ENCODE assay signal across 1 cellular context in the genomic region with DNA sequence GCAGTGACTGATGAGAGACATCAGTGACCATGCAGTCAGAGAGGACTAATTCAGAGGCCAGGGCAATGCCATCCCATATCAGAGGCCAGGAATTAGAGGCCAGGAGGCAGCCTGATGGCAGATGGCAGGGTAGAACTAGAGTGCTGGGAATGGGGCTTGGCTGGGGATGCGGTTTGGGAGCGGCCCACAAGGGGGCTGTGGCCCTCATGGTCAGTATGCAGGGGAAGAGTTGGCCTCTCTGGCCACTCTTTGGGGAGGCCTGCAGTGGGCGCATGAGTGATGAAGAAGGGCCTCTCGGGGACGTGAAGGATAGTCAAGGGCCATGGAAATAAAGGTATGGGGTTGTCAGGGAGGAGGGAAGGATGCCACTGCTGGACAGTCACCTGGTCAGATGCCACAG.
TF ChIP-seq lines count a peak whose summit lies in the region.

No MANE protein-coding gene starts in this region.

TF ChIP-seq in K562, 482 proteins besides CTCF, POLR2A, EP300 and RAD21 (continued from another document):
- TF ChIP-seq IFI16 (CRISPR knock-in tag; IDR thresholded peaks at IDR 0.05): no peak
- no peak for TF ChIP-seq PHF20 (IDR thresholded peaks at IDR 0.05; ENCODE audit: partially characterized antibody)
- TF ChIP-seq, protein P1, sequence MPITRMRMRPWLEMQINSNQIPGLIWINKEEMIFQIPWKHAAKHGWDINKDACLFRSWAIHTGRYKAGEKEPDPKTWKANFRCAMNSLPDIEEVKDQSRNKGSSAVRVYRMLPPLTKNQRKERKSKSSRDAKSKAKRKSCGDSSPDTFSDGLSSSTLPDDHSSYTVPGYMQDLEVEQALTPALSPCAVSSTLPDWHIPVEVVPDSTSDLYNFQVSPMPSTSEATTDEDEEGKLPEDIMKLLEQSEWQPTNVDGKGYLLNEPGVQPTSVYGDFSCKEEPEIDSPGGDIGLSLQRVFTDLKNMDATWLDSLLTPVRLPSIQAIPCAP (CRISPR knock-in tag; IDR thresholded peaks at IDR 0.05; ENCODE audit: borderline replicate concordance): no peak
- TF ChIP-seq SRSF9 (IDR thresholded peaks at IDR 0.05; ENCODE audit: borderline replicate concordance, low read depth, low read length): no peak
- no peak for TF ChIP-seq KHSRP (IDR thresholded peaks at IDR 0.05)
- TF ChIP-seq ZNF239 (CRISPR knock-in tag; IDR thresholded peaks at IDR 0.05): no peak
- TF ChIP-seq CEBPB (tag; IDR thresholded peaks at IDR 0.05): no peak
- TF ChIP-seq, protein P2, sequence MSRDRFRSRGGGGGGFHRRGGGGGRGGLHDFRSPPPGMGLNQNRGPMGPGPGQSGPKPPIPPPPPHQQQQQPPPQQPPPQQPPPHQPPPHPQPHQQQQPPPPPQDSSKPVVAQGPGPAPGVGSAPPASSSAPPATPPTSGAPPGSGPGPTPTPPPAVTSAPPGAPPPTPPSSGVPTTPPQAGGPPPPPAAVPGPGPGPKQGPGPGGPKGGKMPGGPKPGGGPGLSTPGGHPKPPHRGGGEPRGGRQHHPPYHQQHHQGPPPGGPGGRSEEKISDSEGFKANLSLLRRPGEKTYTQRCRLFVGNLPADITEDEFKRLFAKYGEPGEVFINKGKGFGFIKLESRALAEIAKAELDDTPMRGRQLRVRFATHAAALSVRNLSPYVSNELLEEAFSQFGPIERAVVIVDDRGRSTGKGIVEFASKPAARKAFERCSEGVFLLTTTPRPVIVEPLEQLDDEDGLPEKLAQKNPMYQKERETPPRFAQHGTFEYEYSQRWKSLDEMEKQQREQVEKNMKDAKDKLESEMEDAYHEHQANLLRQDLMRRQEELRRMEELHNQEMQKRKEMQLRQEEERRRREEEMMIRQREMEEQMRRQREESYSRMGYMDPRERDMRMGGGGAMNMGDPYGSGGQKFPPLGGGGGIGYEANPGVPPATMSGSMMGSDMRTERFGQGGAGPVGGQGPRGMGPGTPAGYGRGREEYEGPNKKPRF (IDR thresholded peaks at IDR 0.05; ENCODE audit: low read depth, low read length): no peak
- no peak for TF ChIP-seq RBM22 (IDR thresholded peaks at IDR 0.05; ENCODE audit: low read depth, low read length, poor library complexity, severe bottlenecking)
- TF ChIP-seq, protein P3, sequence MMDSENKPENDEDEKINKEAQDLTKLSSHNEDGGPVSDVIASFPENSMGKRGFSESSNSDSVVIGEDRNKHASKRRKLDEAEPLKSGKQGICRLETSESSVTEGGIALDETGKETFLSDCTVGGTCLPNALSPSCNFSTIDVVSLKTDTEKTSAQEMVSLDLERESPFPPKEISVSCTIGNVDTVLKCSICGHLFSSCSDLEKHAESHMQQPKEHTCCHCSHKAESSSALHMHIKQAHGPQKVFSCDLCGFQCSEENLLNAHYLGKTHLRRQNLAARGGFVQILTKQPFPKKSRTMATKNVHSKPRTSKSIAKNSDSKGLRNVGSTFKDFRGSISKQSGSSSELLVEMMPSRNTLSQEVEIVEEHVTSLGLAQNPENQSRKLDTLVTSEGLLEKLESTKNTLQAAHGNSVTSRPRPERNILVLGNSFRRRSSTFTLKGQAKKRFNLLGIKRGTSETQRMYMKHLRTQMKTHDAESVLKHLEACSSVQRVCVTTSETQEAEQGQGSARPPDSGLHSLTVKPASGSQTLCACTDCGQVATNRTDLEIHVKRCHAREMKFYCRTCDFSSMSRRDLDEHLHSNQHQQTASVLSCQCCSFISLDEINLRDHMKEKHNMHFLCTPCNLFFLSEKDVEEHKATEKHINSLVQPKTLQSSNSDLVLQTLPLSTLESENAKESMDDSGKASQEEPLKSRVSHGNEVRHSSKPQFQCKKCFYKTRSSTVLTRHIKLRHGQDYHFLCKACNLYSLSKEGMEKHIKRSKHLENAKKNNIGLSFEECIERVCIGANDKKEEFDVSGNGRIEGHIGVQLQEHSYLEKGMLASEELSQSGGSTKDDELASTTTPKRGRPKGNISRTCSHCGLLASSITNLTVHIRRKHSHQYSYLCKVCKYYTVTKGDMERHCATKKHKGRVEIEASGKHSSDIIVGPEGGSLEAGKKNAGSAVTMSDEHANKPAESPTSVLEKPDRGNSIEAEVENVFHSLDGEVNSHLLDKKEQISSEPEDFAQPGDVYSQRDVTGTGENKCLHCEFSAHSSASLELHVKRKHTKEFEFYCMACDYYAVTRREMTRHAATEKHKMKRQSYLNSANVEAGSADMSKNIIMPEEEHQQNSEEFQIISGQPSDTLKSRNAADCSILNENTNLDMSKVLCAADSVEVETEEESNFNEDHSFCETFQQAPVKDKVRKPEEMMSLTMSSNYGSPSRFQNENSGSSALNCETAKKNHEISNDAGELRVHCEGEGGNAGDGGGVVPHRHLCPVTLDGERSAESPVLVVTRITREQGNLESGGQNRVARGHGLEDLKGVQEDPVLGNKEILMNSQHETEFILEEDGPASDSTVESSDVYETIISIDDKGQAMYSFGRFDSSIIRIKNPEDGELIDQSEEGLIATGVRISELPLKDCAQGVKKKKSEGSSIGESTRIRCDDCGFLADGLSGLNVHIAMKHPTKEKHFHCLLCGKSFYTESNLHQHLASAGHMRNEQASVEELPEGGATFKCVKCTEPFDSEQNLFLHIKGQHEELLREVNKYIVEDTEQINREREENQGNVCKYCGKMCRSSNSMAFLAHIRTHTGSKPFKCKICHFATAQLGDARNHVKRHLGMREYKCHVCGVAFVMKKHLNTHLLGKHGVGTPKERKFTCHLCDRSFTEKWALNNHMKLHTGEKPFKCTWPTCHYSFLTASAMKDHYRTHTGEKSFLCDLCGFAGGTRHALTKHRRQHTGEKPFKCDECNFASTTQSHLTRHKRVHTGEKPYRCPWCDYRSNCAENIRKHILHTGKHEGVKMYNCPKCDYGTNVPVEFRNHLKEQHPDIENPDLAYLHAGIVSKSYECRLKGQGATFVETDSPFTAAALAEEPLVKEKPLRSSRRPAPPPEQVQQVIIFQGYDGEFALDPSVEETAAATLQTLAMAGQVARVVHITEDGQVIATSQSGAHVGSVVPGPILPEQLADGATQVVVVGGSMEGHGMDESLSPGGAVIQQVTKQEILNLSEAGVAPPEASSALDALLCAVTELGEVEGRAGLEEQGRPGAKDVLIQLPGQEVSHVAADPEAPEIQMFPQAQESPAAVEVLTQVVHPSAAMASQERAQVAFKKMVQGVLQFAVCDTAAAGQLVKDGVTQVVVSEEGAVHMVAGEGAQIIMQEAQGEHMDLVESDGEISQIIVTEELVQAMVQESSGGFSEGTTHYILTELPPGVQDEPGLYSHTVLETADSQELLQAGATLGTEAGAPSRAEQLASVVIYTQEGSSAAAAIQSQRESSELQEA (IDR thresholded peaks at IDR 0.05; ENCODE audit: low read depth): no peak
- TF ChIP-seq, protein P4, sequence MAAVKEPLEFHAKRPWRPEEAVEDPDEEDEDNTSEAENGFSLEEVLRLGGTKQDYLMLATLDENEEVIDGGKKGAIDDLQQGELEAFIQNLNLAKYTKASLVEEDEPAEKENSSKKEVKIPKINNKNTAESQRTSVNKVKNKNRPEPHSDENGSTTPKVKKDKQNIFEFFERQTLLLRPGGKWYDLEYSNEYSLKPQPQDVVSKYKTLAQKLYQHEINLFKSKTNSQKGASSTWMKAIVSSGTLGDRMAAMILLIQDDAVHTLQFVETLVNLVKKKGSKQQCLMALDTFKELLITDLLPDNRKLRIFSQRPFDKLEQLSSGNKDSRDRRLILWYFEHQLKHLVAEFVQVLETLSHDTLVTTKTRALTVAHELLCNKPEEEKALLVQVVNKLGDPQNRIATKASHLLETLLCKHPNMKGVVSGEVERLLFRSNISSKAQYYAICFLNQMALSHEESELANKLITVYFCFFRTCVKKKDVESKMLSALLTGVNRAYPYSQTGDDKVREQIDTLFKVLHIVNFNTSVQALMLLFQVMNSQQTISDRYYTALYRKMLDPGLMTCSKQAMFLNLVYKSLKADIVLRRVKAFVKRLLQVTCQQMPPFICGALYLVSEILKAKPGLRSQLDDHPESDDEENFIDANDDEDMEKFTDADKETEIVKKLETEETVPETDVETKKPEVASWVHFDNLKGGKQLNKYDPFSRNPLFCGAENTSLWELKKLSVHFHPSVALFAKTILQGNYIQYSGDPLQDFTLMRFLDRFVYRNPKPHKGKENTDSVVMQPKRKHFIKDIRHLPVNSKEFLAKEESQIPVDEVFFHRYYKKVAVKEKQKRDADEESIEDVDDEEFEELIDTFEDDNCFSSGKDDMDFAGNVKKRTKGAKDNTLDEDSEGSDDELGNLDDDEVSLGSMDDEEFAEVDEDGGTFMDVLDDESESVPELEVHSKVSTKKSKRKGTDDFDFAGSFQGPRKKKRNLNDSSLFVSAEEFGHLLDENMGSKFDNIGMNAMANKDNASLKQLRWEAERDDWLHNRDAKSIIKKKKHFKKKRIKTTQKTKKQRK (IDR thresholded peaks at IDR 0.05; ENCODE audit: borderline replicate concordance, low read depth, low read length): no peak
- no peak for TF ChIP-seq E2F3 (CRISPR knock-in tag; IDR thresholded peaks at IDR 0.05)
- TF ChIP-seq ETV1 (tag; conservative IDR thresholded peaks at IDR 0.05; ENCODE audit: low read depth): no peak
- no peak for TF ChIP-seq ZFP36 (IDR thresholded peaks at IDR 0.05; ENCODE audit: low read depth, low read length, partially characterized antibody)
- no peak for TF ChIP-seq ZSCAN29 (IDR thresholded peaks at IDR 0.05)
- TF ChIP-seq PPARD (CRISPR knock-in tag; IDR thresholded peaks at IDR 0.05): no peak
- TF ChIP-seq, protein P5, sequence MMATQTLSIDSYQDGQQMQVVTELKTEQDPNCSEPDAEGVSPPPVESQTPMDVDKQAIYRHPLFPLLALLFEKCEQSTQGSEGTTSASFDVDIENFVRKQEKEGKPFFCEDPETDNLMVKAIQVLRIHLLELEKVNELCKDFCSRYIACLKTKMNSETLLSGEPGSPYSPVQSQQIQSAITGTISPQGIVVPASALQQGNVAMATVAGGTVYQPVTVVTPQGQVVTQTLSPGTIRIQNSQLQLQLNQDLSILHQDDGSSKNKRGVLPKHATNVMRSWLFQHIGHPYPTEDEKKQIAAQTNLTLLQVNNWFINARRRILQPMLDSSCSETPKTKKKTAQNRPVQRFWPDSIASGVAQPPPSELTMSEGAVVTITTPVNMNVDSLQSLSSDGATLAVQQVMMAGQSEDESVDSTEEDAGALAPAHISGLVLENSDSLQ (IDR thresholded peaks at IDR 0.05): no peak
- TF ChIP-seq, protein P6, sequence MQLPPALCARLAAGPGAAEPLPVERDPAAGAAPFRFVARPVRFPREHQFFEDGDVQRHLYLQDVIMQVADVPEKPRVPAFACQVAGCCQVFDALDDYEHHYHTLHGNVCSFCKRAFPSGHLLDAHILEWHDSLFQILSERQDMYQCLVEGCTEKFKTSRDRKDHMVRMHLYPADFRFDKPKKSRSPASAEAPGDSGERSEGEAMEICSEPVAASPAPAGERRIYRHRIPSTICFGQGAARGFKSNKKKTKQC (CRISPR knock-in tag; IDR thresholded peaks at IDR 0.05): no peak
TF ChIP-seq in K562: peak in this region for 0.
